In genomic region chr5:57442080-57442839, GRCh38 we compare ENCODE assay signal across 9 cellular contexts. TPM values are rescaled to one million over a fixed set of nuclear protein-coding genes. Genes with fewer than 3 reads are reported as not detected.
A peak's percentile ranks its signal among the peaks of the same experiment; 100 is the strongest.
DNase-seq lines count a peak whose midpoint lies in the region; ATAC-seq and TF ChIP-seq lines count a peak whose summit lies in the region.
"Had no signal": no experiment of that assay in that cellular context is flagged by ENCODE, and none has a peak within 500 bp of the region (broad histone marks: within the 10 kb centered on the region; RNA-seq: fewer than 3 reads in every experiment).

No MANE protein-coding gene starts in this region.

- ATAC-seq in GM18517 (IDR thresholded peaks at IDR 0.05; ENCODE audit: unreplicated experiment): peak; percentile 55
- peak; percentile 49 for ATAC-seq in HG03103 (IDR thresholded peaks at IDR 0.05; ENCODE audit: low read depth, unreplicated experiment)

- no peaks in the 10 kb centered on the region for H3K9me3 ChIP-seq in breast epithelium
- H3K9me3 ChIP-seq: tibial nerve had no signal

- H3K27ac Mint-ChIP-seq in activated T-helper 2 cell treated with anti-CD3 and anti-CD28 coated beads, Interferon-gamma antibody, Interleukin-2, Interleukin-4, amounts not matched to agents 10 μg/mL and 5 μg/mL and 100 μg/mL, durations not matched to agents 14 hours and 24 hours and 36 hours: no peak overlapping the region

- H3K27me3 ChIP-seq in breast epithelium: no peaks in the 10 kb centered on the region
- H3K27me3 ChIP-seq: tibial nerve had no signal

- no peaks in the 10 kb centered on the region for H3K4me1 ChIP-seq in breast epithelium

- intact Hi-C loops in breast epithelium (cut with DNase I; ENCODE audit: low total_unique reads): no loop called here
- intact Hi-C loops in activated T-helper 2 cell treated with anti-CD3 and anti-CD28 coated beads, Interferon-gamma antibody, Interleukin-2, Interleukin-4, amounts not matched to agents 10 μg/mL and 5 μg/mL and 100 μg/mL, durations not matched to agents 14 hours and 24 hours and 36 hours (cut with micrococcal nuclease): no loop called here

- TF ChIP-seq CTCF in breast epithelium (IDR thresholded peaks at IDR 0.05): no peak

- peaks cover 3% of the 10 kb centered on the region for H3K27me3 Mint-ChIP-seq in activated T-helper 2 cell treated with anti-CD3 and anti-CD28 coated beads, Interferon-gamma antibody, Interleukin-2, Interleukin-4, amounts not matched to agents 10 μg/mL and 5 μg/mL and 100 μg/mL, durations not matched to agents 14 hours and 24 hours and 36 hours (ENCODE audit: low read depth)

- H3K9me3 Mint-ChIP-seq in activated T-helper 2 cell treated with anti-CD3 and anti-CD28 coated beads, Interferon-gamma antibody, Interleukin-2, Interleukin-4, amounts not matched to agents 10 μg/mL and 5 μg/mL and 100 μg/mL, durations not matched to agents 14 hours and 24 hours and 36 hours: no peaks in the 10 kb centered on the region

- H3K4me3 Mint-ChIP-seq in activated T-helper 2 cell treated with anti-CD3 and anti-CD28 coated beads, Interferon-gamma antibody, Interleukin-2, Interleukin-4, amounts not matched to agents 10 μg/mL and 5 μg/mL and 100 μg/mL, durations not matched to agents 14 hours and 24 hours and 36 hours (ENCODE audit: low read depth): no peak overlapping the region

- no peaks in the 10 kb centered on the region for H3K36me3 ChIP-seq in breast epithelium
- H3K36me3 ChIP-seq: tibial nerve had no signal

- H3K4me1 Mint-ChIP-seq in activated T-helper 2 cell treated with anti-CD3 and anti-CD28 coated beads, Interferon-gamma antibody, Interleukin-2, Interleukin-4, amounts not matched to agents 10 μg/mL and 5 μg/mL and 100 μg/mL, durations not matched to agents 14 hours and 24 hours and 36 hours (ENCODE audit: low read depth): peaks cover 11% of the 10 kb centered on the region

- H3K27ac ChIP-seq in breast epithelium: peak overlapping the region; percentile 62 to 69
- H3K27ac ChIP-seq: tibial nerve had no signal

- H3K4me3 ChIP-seq in breast epithelium: no peak overlapping the region
- H3K4me3 ChIP-seq: tibial nerve had no signal

- TF ChIP-seq POLR2A in breast epithelium (IDR thresholded peaks at IDR 0.05): no peak

- DNase-seq in breast epithelium (ENCODE audit: low spot score in 2 of 2) (peak in 1 of 2 donors; percentile 65), renal cortical epithelial cell (ENCODE audit: low read depth) (peak; percentile 99), medulla oblongata (ENCODE audit: extremely low spot score) (no peak), NCI-H1417 treated with DMSO at 0.1 percent for 48 hours (lab: John Stamatoyannopoulos, UW) (no peak), CD1c-positive myeloid dendritic cell (ENCODE audit: extremely low spot score) (no peak)
- no peak for DNase-seq in activated T-helper 2 cell treated with anti-CD3 and anti-CD28 coated beads, Interferon-gamma antibody, Interleukin-2, Interleukin-4, amounts not matched to agents 10 μg/mL and 5 μg/mL and 100 μg/mL, durations not matched to agents 14 hours and 24 hours and 36 hours (ENCODE audit: low spot score)

- H3K36me3 Mint-ChIP-seq in activated T-helper 2 cell treated with anti-CD3 and anti-CD28 coated beads, Interferon-gamma antibody, Interleukin-2, Interleukin-4, amounts not matched to agents 10 μg/mL and 5 μg/mL and 100 μg/mL, durations not matched to agents 14 hours and 24 hours and 36 hours (ENCODE audit: low read depth): no peaks in the 10 kb centered on the region

RNA-seq across cellular contexts. Expression of gene ACTBL2, which starts 40.4 kb away (rescaled TPM):
- total RNA-seq in breast epithelium (1 to 10 TPM in 1 of 3 donors, not detected in 2; 1.2 TPM), renal cortical epithelial cell (5.6 and 8.0 TPM in 2 replicates)
- total RNA-seq in activated T-helper 2 cell treated with anti-CD3 and anti-CD28 coated beads, Interferon-gamma antibody, Interleukin-2, Interleukin-4, amounts not matched to agents 10 μg/mL and 5 μg/mL and 100 μg/mL, durations not matched to agents 14 hours and 24 hours and 36 hours: not detected in 2 replicates
- total RNA-seq: tibial nerve had no signal
